8 cellular contexts compared by ENCODE assay signal in the genomic region with DNA sequence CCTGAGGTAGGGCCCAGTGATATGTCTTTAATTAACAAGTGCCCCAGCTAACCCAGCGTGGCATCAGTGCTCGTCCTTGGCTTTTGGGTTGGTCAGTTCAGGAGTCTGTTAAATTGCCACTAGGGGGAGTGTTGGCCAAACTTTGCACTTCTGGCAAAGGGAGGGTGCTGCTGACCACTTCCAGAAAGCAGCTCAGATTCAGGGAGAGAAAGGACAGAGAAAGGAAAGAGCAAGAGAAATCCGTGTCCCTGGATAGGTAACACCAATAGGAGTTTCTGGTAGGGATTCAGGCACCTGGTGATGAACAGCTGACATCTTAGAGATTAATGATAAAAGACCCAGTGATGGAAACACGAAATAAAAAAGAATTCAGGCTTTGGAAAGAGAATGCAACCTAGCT.
DNase-seq lines count a peak whose midpoint lies in the region; ATAC-seq, FAIRE-seq and TF ChIP-seq lines count a peak whose summit lies in the region.

No MANE protein-coding gene starts in this region.

- H2BK120ac ChIP-seq in mesenchymal stem cell (ENCODE audit: low read depth, low read length) = no peak overlapping the region

- H3K4me3 ChIP-seq in mesenchymal stem cell (ENCODE audit: insufficient read depth in 1 of 2, low read depth in 1 of 2, low read length in 2 of 2) = no peak overlapping the region

- peaks cover 2% of the 10 kb centered on the region for H3K4me1 ChIP-seq in mesenchymal stem cell (ENCODE audit: control insufficient read depth, insufficient read depth, low read depth, low read length)

- no peak for ATAC-seq in effector memory CD8-positive, alpha-beta T cell (replicated peaks)

- H3K4me2 ChIP-seq in mesenchymal stem cell (ENCODE audit: low read length, poor library complexity, severe bottlenecking) = no peak overlapping the region

- no peak overlapping the region for H3K27ac Mint-ChIP-seq in effector memory CD8-positive, alpha-beta T cell

- H2AK5ac ChIP-seq in mesenchymal stem cell (ENCODE audit: low read length, severe bottlenecking) = no peak overlapping the region

- no peak overlapping the region for H2AFZ ChIP-seq in mesenchymal stem cell (ENCODE audit: low read depth, low read length)

- peak overlapping the region; percentile 44 for H3K9ac ChIP-seq in mesenchymal stem cell (ENCODE audit: low read length)

- no peaks in the 10 kb centered on the region for H3K9me3 ChIP-seq in mesenchymal stem cell (ENCODE audit: control insufficient read depth, low read length)

- H3K36me3 Mint-ChIP-seq in effector memory CD8-positive, alpha-beta T cell (ENCODE audit: insufficient read depth) = no peaks in the 10 kb centered on the region

- no peak overlapping the region for H4K8ac ChIP-seq in mesenchymal stem cell (ENCODE audit: low read length)

- no peak overlapping the region for H3K14ac ChIP-seq in mesenchymal stem cell (ENCODE audit: low read length in 2 of 2)

- peak overlapping the region; percentile 37 to 52 for H3K4me3 Mint-ChIP-seq in effector memory CD8-positive, alpha-beta T cell

- WGBS in mesenchymal stem cell = 13% methylated on average over 4 of the region's 4 CpGs

- H3K4me1 Mint-ChIP-seq in effector memory CD8-positive, alpha-beta T cell (ENCODE audit: low read depth in 2 of 2) = peaks cover 29 to 32% of the 10 kb centered on the region in 2 donors

- no peaks in the 10 kb centered on the region for H3K79me1 ChIP-seq in mesenchymal stem cell (replicated peaks; ENCODE audit: low read length, poor library complexity, severe bottlenecking)

- no peaks in the 10 kb centered on the region for H3K36me3 ChIP-seq in mesenchymal stem cell (ENCODE audit: control insufficient read depth in 1 of 2, insufficient read depth in 2 of 2, low read depth in 1 of 2, low read length in 2 of 2)

- H3K27me3 ChIP-seq in mesenchymal stem cell (ENCODE audit: control insufficient read depth in 1 of 2, insufficient read depth in 1 of 2, low read length in 2 of 2) = no peaks in the 10 kb centered on the region

- TF ChIP-seq CTCF in C4-2B (conservative IDR thresholded peaks at IDR 0.05) = peak; percentile 89

- H3K27me3 Mint-ChIP-seq in effector memory CD8-positive, alpha-beta T cell = no peaks in the 10 kb centered on the region

- peak; percentile 95 for FAIRE-seq in H54 (lab: Jason Lieb, UNC)

- H2BK5ac ChIP-seq in mesenchymal stem cell (ENCODE audit: low read depth, low read length, poor library complexity, severe bottlenecking) = no peak overlapping the region

- H3K27ac ChIP-seq in C4-2B (no peak overlapping the region), mesenchymal stem cell (ENCODE audit: low read length, poor library complexity, severe bottlenecking) (no peak overlapping the region)

- DNase-seq in H54 (ENCODE audit: insufficient read length, low spot score) = peak; percentile 92
- DNase-seq in OCI-M1 (lab: John Stamatoyannopoulos, UW) = peak; percentile 69
- DNase-seq in effector memory CD8-positive, alpha-beta T cell = no peak
- DNase-seq in mesenchymal stem cell = peak; percentile 78
- DNase-seq in activated CD4-positive, alpha-beta T cell treated with anti-CD3 and anti-CD28 coated beads for 1 hour = no peak
- no peak for DNase-seq in GM19238 (ENCODE audit: insufficient read length, low spot score)
- DNase-seq in stimulated activated CD8-positive, alpha-beta memory T cell treated with anti-CD3 and anti-CD28 coated beads, Interleukin-4, amount 100 ng/mL, for 48 hours = no peak

- no peak overlapping the region for H4K91ac ChIP-seq in mesenchymal stem cell (ENCODE audit: low read length)

- H3K4ac ChIP-seq in mesenchymal stem cell (ENCODE audit: low read depth in 1 of 2, low read length in 2 of 2) = no peak overlapping the region

- H3K18ac ChIP-seq in mesenchymal stem cell (ENCODE audit: low read depth in 1 of 2, low read length in 2 of 2) = no peak overlapping the region

- H3K23ac ChIP-seq in mesenchymal stem cell (ENCODE audit: low read length in 2 of 2) = no peak overlapping the region

- no peak overlapping the region for H2BK15ac ChIP-seq in mesenchymal stem cell (ENCODE audit: low read depth, poor library complexity, severe bottlenecking)

- peaks cover 3 to 21% of the 10 kb centered on the region in 2 donors for H3K9me3 Mint-ChIP-seq in effector memory CD8-positive, alpha-beta T cell

- no peak overlapping the region for H2BK12ac ChIP-seq in mesenchymal stem cell (ENCODE audit: low read length in 2 of 2)

- no peak for TF ChIP-seq POLR2A in H54 (IDR thresholded peaks at IDR 0.05; ENCODE audit: low read depth, low read length)

Comparison
In these comparisons a context has a peak if more than half of its experiments do, and no peak if none do; other contexts are left out.
1. DNase-seq: peak in H54 (single experiment), OCI-M1 (single experiment) and mesenchymal stem cell (single experiment); none in effector memory CD8-positive, alpha-beta T cell (0 of 3), activated CD4-positive, alpha-beta T cell treated with anti-CD3 and anti-CD28 coated beads for 1 hour (single experiment), GM19238 (single experiment) and stimulated activated CD8-positive, alpha-beta memory T cell treated with anti-CD3 and anti-CD28 coated beads, Interleukin-4, amount 100 ng/mL, for 48 hours (single experiment).